ENCODE assay signal across 10 cellular contexts in the genomic region with DNA sequence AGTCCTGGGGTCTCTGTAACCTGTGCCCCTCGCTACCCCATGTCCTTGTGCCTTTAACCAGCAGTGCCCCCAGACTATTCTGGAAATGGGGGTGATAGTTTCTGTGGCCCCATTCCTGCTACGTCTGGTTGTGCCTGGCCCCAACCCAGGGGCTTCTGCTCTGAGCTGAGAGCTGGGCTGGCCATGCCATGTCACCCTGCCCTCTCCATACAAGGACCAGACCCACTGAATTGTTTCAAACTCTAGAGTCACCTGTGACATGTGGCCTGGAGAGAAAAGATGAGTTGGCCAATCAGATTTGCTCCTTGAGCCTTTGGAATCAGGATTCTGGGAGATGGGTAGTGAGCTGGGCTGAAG.
DNase-seq lines count a peak whose midpoint lies in the region; ATAC-seq and TF ChIP-seq lines count a peak whose summit lies in the region.
"Had no signal": no experiment of that assay in that cellular context is flagged by ENCODE, and none has a peak within 500 bp of the region (broad histone marks: within the 10 kb centered on the region; RNA-seq: fewer than 3 reads in every experiment).

No MANE protein-coding gene starts in this region.

- H3K4me3 ChIP-seq in heart right ventricle, result no peak overlapping the region
- H3K4me3 ChIP-seq in liver (ENCODE audit: low read depth in 1 of 3, low read length in 3 of 3), result no peak overlapping the region
- H3K4me3 ChIP-seq in tibial artery, result no peak overlapping the region

- H3K9ac ChIP-seq in liver (ENCODE audit: low read depth in 1 of 2, low read length in 2 of 2), result no peak overlapping the region

- TF ChIP-seq CTCF in heart right ventricle (IDR thresholded peaks at IDR 0.05) (no peak), liver (IDR thresholded peaks at IDR 0.05; ENCODE audit: low read depth, low read length, missing input control) (no peak), tibial artery (IDR thresholded peaks at IDR 0.05) (no peak)

- H3K27ac Mint-ChIP-seq in activated naive CD8-positive, alpha-beta T cell, result peak overlapping the region; percentile 90

- TF ChIP-seq RAD21 in liver (IDR thresholded peaks at IDR 0.05), result no peak

- H3K27ac ChIP-seq in heart right ventricle, result peak overlapping the region in 8 of 10 donors; percentile 18 to 77 (median 58)
- peak overlapping the region; percentile 6 to 37 for H3K27ac ChIP-seq in liver (ENCODE audit: low read depth in 1 of 2, low read length in 2 of 2)
- H3K27ac ChIP-seq in tibial artery, result peak overlapping the region; percentile 78 to 92

- WGBS in heart right ventricle, 2 donors, result 90 to 96% methylated on average over 2 of the region's 2 CpGs
- WGBS in liver, result 95% methylated on average over 2 of the region's 2 CpGs

- H3K9me3 ChIP-seq in heart right ventricle, result no peaks in the 10 kb centered on the region
- no peaks in the 10 kb centered on the region for H3K9me3 ChIP-seq in liver (ENCODE audit: control insufficient read depth in 4 of 4, low read length in 3 of 4)
- H3K9me3 ChIP-seq in tibial artery, result no peaks in the 10 kb centered on the region

- H3K36me3 ChIP-seq in heart right ventricle (peaks cover 0 to 2% (median 0%) of the 10 kb centered on the region in 9 donors), liver (ENCODE audit: control insufficient read depth in 4 of 4, insufficient read depth in 3 of 4, low read depth in 1 of 4, low read length in 3 of 4) (no peaks in the 10 kb centered on the region), tibial artery (no peaks in the 10 kb centered on the region)

- no peaks in the 10 kb centered on the region for H3K9me3 Mint-ChIP-seq in activated naive CD8-positive, alpha-beta T cell (ENCODE audit: low read depth)

- peaks cover 65% of the 10 kb centered on the region for H3K4me1 Mint-ChIP-seq in activated naive CD8-positive, alpha-beta T cell (ENCODE audit: low read depth)

- H3K27me3 ChIP-seq in heart right ventricle (no peaks in the 10 kb centered on the region), liver (ENCODE audit: control insufficient read depth in 4 of 4, insufficient read depth in 4 of 4, low read length in 3 of 4) (no peaks in the 10 kb centered on the region), tibial artery (no peaks in the 10 kb centered on the region)

- peak overlapping the region; percentile 78 for H3K4me3 Mint-ChIP-seq in activated naive CD8-positive, alpha-beta T cell

- no peak for ATAC-seq in heart right ventricle
- ATAC-seq in Right ventricle myocardium superior (ENCODE audit: poor library complexity), result no peak
- no peak for ATAC-seq in GM19395 (IDR thresholded peaks at IDR 0.05; ENCODE audit: unreplicated experiment)

- intact Hi-C loops in heart right ventricle (cut with DNase I) (no loop called here), Right ventricle myocardium superior (cut with DNase I) (loop anchor here (5.0 kb wide), 1 partner anchor 109 kb away; the partner anchor contains the start of gene GRK5), tibial artery (cut with DNase I; ENCODE audit: low total_unique reads) (loop anchor here (5.0 kb wide), 1 partner anchor 109 kb away; the partner anchor contains the start of gene GRK5)

- DNase-seq in heart right ventricle (no peak), Right ventricle myocardium superior (no peak), tibial artery (no peak), HCEC 1CT (no peak), NCI-H1105 treated with DMSO at 0.1 percent for 48 hours (lab: John Stamatoyannopoulos, UW) (no peak)
- DNase-seq: activated gamma-delta T cell, NCI-H1436 had no signal

- H3K4me1 ChIP-seq in heart right ventricle, result peaks cover 19 to 92% (median 69%) of the 10 kb centered on the region in 9 donors
- peaks cover 8 to 14% (median 11%) of the 10 kb centered on the region in 4 donors for H3K4me1 ChIP-seq in liver (ENCODE audit: control insufficient read depth in 4 of 4, insufficient read depth in 4 of 4, low read length in 3 of 4)
- H3K4me1 ChIP-seq in tibial artery, result peaks cover 5 to 83% (median 51%) of the 10 kb centered on the region in 4 donors

- H3K27me3 Mint-ChIP-seq in activated naive CD8-positive, alpha-beta T cell, result no peaks in the 10 kb centered on the region

- H3K36me3 Mint-ChIP-seq in activated naive CD8-positive, alpha-beta T cell, result peaks cover 11% of the 10 kb centered on the region

TF ChIP-seq in liver, 16 proteins besides CTCF, POLR2A, EP300 and RAD21:
- no peak for TF ChIP-seq GABPA (IDR thresholded peaks at IDR 0.05 in 1 of 2, conservative IDR thresholded peaks at IDR 0.05 in 1 of 2)
- TF ChIP-seq, protein P1, sequence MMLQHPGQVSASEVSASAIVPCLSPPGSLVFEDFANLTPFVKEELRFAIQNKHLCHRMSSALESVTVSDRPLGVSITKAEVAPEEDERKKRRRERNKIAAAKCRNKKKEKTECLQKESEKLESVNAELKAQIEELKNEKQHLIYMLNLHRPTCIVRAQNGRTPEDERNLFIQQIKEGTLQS (IDR thresholded peaks at IDR 0.05), result no peak
- no peak for TF ChIP-seq MAX (IDR thresholded peaks at IDR 0.05)
- no peak for TF ChIP-seq HNF4A (conservative IDR thresholded peaks at IDR 0.05)
- no peak for TF ChIP-seq REST (IDR thresholded peaks at IDR 0.05)
- TF ChIP-seq NR2F2 (IDR thresholded peaks at IDR 0.05), result no peak
- TF ChIP-seq EGR1 (IDR thresholded peaks at IDR 0.05; ENCODE audit: low read depth in 2 of 2), result no peak
- TF ChIP-seq JUND (IDR thresholded peaks at IDR 0.05), result no peak
- no peak for TF ChIP-seq FOXA2 (IDR thresholded peaks at IDR 0.05)
- no peak for TF ChIP-seq HNF4G (IDR thresholded peaks at IDR 0.05)
- no peak for TF ChIP-seq FOXA1 (IDR thresholded peaks at IDR 0.05)
- TF ChIP-seq, protein P2, sequence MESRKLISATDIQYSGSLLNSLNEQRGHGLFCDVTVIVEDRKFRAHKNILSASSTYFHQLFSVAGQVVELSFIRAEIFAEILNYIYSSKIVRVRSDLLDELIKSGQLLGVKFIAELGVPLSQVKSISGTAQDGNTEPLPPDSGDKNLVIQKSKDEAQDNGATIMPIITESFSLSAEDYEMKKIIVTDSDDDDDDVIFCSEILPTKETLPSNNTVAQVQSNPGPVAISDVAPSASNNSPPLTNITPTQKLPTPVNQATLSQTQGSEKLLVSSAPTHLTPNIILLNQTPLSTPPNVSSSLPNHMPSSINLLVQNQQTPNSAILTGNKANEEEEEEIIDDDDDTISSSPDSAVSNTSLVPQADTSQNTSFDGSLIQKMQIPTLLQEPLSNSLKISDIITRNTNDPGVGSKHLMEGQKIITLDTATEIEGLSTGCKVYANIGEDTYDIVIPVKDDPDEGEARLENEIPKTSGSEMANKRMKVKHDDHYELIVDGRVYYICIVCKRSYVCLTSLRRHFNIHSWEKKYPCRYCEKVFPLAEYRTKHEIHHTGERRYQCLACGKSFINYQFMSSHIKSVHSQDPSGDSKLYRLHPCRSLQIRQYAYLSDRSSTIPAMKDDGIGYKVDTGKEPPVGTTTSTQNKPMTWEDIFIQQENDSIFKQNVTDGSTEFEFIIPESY (IDR thresholded peaks at IDR 0.05), result no peak
TF ChIP-seq in liver: peak in this region for 0.

Comparison
In these comparisons a context has a peak if more than half of its experiments do, and no peak if none do; other contexts are left out.
1. intact Hi-C loops: an anchor here in Right ventricle myocardium superior (5.0 kb wide) and tibial artery (5.0 kb wide); none called in heart right ventricle.
2. H3K27ac ChIP-seq: peak in every context shown above with its lines; median percentile 85 in tibial artery; 58 in heart right ventricle; 22 in liver.